16 cellular contexts compared by ENCODE assay signal in genomic region chr11:3046641-3047040, GRCh38. TPM values are rescaled to one million over a fixed set of nuclear protein-coding genes. Genes with fewer than 3 reads are reported as not detected.
DNase-seq lines count a peak whose midpoint lies in the region; ATAC-seq and TF ChIP-seq lines count a peak whose summit lies in the region.
"Had no signal": no experiment of that assay in that cellular context is flagged by ENCODE, and none has a peak within 500 bp of the region (broad histone marks: within the 10 kb centered on the region; RNA-seq: fewer than 3 reads in every experiment).

No MANE protein-coding gene starts in this region.

- H3K36me3 Mint-ChIP-seq in H9 (ENCODE audit: insufficient read depth in 1 of 3, low read depth in 3 of 3), result peaks cover 11 to 48% (median 46%) of the 10 kb centered on the region in 3 experiments

- no peak overlapping the region for H2AFZ ChIP-seq in H9 (ENCODE audit: low read length)

- no peak overlapping the region for H3K18ac ChIP-seq in H9 (ENCODE audit: insufficient read length, low read depth, low read length)

- peaks cover 12% of the 10 kb centered on the region; the same call in 1 of the 2 replicates for H3K79me2 ChIP-seq in H9 (ENCODE audit: insufficient read depth, low read length)

- H4K5ac ChIP-seq in H9 (ENCODE audit: insufficient read length, low read depth, low read length), result no peak overlapping the region

- no peak overlapping the region for H4K91ac ChIP-seq in H9 (ENCODE audit: insufficient read length, low read depth, low read length)

- H3K4ac ChIP-seq in H9 (ENCODE audit: low read depth, low read length), result no peak overlapping the region

- H2BK20ac ChIP-seq in H9 (ENCODE audit: low read depth, low read length, poor library complexity, severe bottlenecking), result no peak overlapping the region

- H3K27me3 ChIP-seq in right cardiac atrium (ENCODE audit: control insufficient read depth, insufficient read depth) (no peaks in the 10 kb centered on the region), H9 (ENCODE audit: insufficient read depth, low read length) (no peaks in the 10 kb centered on the region)
- no peaks in the 10 kb centered on the region for H3K27me3 ChIP-seq in effector memory CD4-positive, alpha-beta T cell (replicated peaks; ENCODE audit: control insufficient read depth, insufficient read depth, low read length, poor library complexity, severe bottlenecking)

- no peak for TF ChIP-seq CTCF in H9 (conservative IDR thresholded peaks at IDR 0.05)

- intact Hi-C loops in left cardiac atrium (cut with DNase I), result no loop called here
- intact Hi-C loops in right cardiac atrium (cut with DNase I), result no loop called here

- H3K27me3 Mint-ChIP-seq in H9 (ENCODE audit: low read depth), result no peaks in the 10 kb centered on the region
- H3K27me3 Mint-ChIP-seq: CD4-positive, alpha-beta T cell had no signal

- no peak overlapping the region for H3K23ac ChIP-seq in H9 (ENCODE audit: insufficient read length, low read depth, low read length)

- no peak overlapping the region for H2BK120ac ChIP-seq in H9 (ENCODE audit: low read depth, low read length, poor library complexity, severe bottlenecking)

- ATAC-seq in left cardiac atrium (no peak), right cardiac atrium (no peak), GM21529 (IDR thresholded peaks at IDR 0.05; ENCODE audit: unreplicated experiment) (no peak)

- H3K27ac ChIP-seq in right cardiac atrium (ENCODE audit: low read length), result no peak overlapping the region
- H3K27ac ChIP-seq in H9 (ENCODE audit: insufficient read length, low read depth, low read length), result no peak overlapping the region
- H3K27ac ChIP-seq in effector memory CD4-positive, alpha-beta T cell (ENCODE audit: insufficient read depth, low read length, poor library complexity, severe bottlenecking), result no peak overlapping the region
- H3K27ac ChIP-seq: 22Rv1 had no signal

- H4K20me1 ChIP-seq in H9 (ENCODE audit: control insufficient read depth, insufficient read depth, insufficient read length), result no peaks in the 10 kb centered on the region

- no peak overlapping the region for H2BK5ac ChIP-seq in H9 (ENCODE audit: insufficient read length, low read length)

- no peaks in the 10 kb centered on the region for H3K9me3 Mint-ChIP-seq in H9
- H3K9me3 Mint-ChIP-seq: CD4-positive, alpha-beta T cell; HFFc6 had no signal

- no peak overlapping the region for H3T11ph ChIP-seq in H9 (ENCODE audit: low read length)

- no peak overlapping the region for H3K4me2 ChIP-seq in H9 (ENCODE audit: insufficient read depth, insufficient read length, low read length)

- no peak overlapping the region for H3K14ac ChIP-seq in H9 (ENCODE audit: insufficient read depth, low read length)

- H3K4me3 ChIP-seq in right cardiac atrium (ENCODE audit: low read length), result no peak overlapping the region
- H3K4me3 ChIP-seq in effector memory CD4-positive, alpha-beta T cell (ENCODE audit: insufficient read depth, low read depth, low read length, poor library complexity, severe bottlenecking), result no peak overlapping the region

- peaks cover 5% of the 10 kb centered on the region for H3K79me1 ChIP-seq in H9 (ENCODE audit: insufficient read depth, low read depth, low read length, poor library complexity, severe bottlenecking)

- no peaks in the 10 kb centered on the region for H3K23me2 ChIP-seq in H9 (ENCODE audit: insufficient read length, low read depth, low read length, poor library complexity, severe bottlenecking)

- no peak overlapping the region for H2BK12ac ChIP-seq in H9 (ENCODE audit: insufficient read length, low read depth, low read length)

- H3K36me3 ChIP-seq in effector memory CD4-positive, alpha-beta T cell (ENCODE audit: control insufficient read depth, insufficient read depth, low read length), result peaks cover 32% of the 10 kb centered on the region

- no peak overlapping the region for H3K4me3 Mint-ChIP-seq in H9
- H3K4me3 Mint-ChIP-seq: CD4-positive, alpha-beta T cell; HFFc6 had no signal

- H2BK15ac ChIP-seq in H9 (ENCODE audit: low read depth, low read length), result no peak overlapping the region

- H4K8ac ChIP-seq in H9 (replicated peaks; ENCODE audit: insufficient read length, low read depth, low read length), result no peak overlapping the region

- H3K4me1 ChIP-seq in right cardiac atrium (ENCODE audit: control insufficient read depth, insufficient read depth, low read length), result peaks cover 11% of the 10 kb centered on the region
- no peaks in the 10 kb centered on the region for H3K4me1 ChIP-seq in H9 (ENCODE audit: insufficient read depth, low read length)
- H3K4me1 ChIP-seq in effector memory CD4-positive, alpha-beta T cell (ENCODE audit: control insufficient read depth, insufficient read depth, low read length, poor library complexity, severe bottlenecking), result peaks cover 15% of the 10 kb centered on the region

- H3K9me3 ChIP-seq in right cardiac atrium (ENCODE audit: control insufficient read depth, low read length), result no peaks in the 10 kb centered on the region
- H3K9me3 ChIP-seq in H9 (ENCODE audit: control insufficient read depth, low read depth, low read length), result no peaks in the 10 kb centered on the region
- H3K9me3 ChIP-seq in effector memory CD4-positive, alpha-beta T cell (ENCODE audit: control insufficient read depth, low read length), result no peaks in the 10 kb centered on the region

- DNase-seq in left cardiac atrium, result peak; percentile 5
- DNase-seq in right cardiac atrium, result no peak
- peak; percentile 69 for DNase-seq in astrocyte of the hippocampus (ENCODE audit: low read depth, low spot score)
- peak; percentile 79 for DNase-seq in myocyte (ENCODE audit: low read depth)
- no peak for DNase-seq in H9
- DNase-seq in effector memory CD4-positive, alpha-beta T cell, result no peak
- DNase-seq in NCI-H1694 (lab: John Stamatoyannopoulos, UW), result no peak
- DNase-seq: AML-193; C1 segment of cervical spinal cord; Calu3; CD4-positive, alpha-beta T cell; DMS 273 treated with DMSO at 0.1 percent for 48 hours; HCEC 1CT; HFFc6 had no signal

- peak overlapping the region in 1 of 3 experiments; percentile 44; a peak in 1 of 7 replicates for H3K27ac Mint-ChIP-seq in H9
- H3K27ac Mint-ChIP-seq: CD4-positive, alpha-beta T cell had no signal

- H3K9ac ChIP-seq in H9 (ENCODE audit: extremely low read depth, insufficient read length, low read length), result no peak overlapping the region

- WGBS in right cardiac atrium, result 87% methylated on average over 8 of the region's 8 CpGs
- WGBS in H9 (ENCODE audit: extremely low coverage, insufficient read length, low lambda C conversion rate), result no CpG with 5 or more reads among the region's 8 CpGs

- peaks cover 24 to 29% of the 10 kb centered on the region in 2 experiments for H3K4me1 Mint-ChIP-seq in H9

- no peak overlapping the region for H2AK5ac ChIP-seq in H9 (ENCODE audit: insufficient read length, low read length)

- H3K56ac ChIP-seq in H9 (ENCODE audit: insufficient read length, low read depth, low read length), result no peak overlapping the region

RNA-seq across cellular contexts. Expression of gene CARS1, which starts 10.6 kb away (rescaled TPM):
- total RNA-seq in left cardiac atrium, result 10 to 100 TPM; 16.8 to 28.7 TPM
- total RNA-seq in right cardiac atrium, result 10 to 100 TPM; 14.4 to 18.8 (median 16.5) TPM
- polyA plus RNA-seq in right cardiac atrium, result 10.8 TPM
- 60.7 and 73.1 TPM in 2 replicates for total RNA-seq in myocyte
- polyA plus RNA-seq in myocyte (2012), result 103 TPM
- total RNA-seq in H9 (2021), result 82.5 and 92.3 TPM in 2 replicates

RNA-seq across cellular contexts. Expression of gene NAP1L4, which starts 54.5 kb away (rescaled TPM):
- total RNA-seq in left cardiac atrium (100 to 1,000 TPM; 125 to 144 TPM), right cardiac atrium (100 to 1,000 TPM; 147 to 188 (median 159) TPM), myocyte (111 and 117 TPM in 2 replicates), H9 (2021) (212 and 217 TPM in 2 replicates)
- 132 TPM for polyA plus RNA-seq in right cardiac atrium
- polyA plus RNA-seq in myocyte (2012), result 107 TPM

Comparison
In these comparisons a context has a peak if more than half of its experiments do, and no peak if none do; other contexts are left out.
1. DNase-seq: peak in left cardiac atrium (single experiment), astrocyte of the hippocampus (single experiment) and myocyte (single experiment); none in right cardiac atrium (0 of 3), H9 (single experiment), effector memory CD4-positive, alpha-beta T cell (0 of 3) and NCI-H1694 (single experiment).